In the genomic region with DNA sequence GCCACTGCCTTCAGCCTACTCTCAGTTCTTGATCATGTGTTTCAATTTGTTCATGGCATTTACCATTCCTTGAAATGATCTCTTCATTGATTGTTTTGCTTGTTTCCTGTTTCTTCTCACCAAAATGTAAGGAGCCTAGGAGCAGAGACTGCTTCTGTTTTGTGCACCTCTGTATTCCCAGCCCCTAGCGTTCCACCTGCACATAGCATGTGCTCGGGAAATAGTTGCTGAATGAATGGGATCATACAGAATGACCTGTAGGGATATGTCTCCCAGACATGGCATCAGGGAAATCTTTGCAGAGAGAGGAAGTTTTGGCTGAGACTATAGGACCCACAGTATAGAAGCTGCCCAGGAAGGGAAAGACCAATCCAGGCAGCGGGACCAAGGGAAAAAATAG, we compare ENCODE assay signal across 2 cellular contexts.
TF ChIP-seq lines count a peak whose summit lies in the region.

No MANE protein-coding gene starts in this region.

TF ChIP-seq in GM23338, 12 proteins besides CTCF, POLR2A, EP300 and RAD21 (continues in another document):
- TF ChIP-seq STAT1 (IDR thresholded peaks at IDR 0.05; ENCODE audit: unreplicated experiment) (no peak), JUNB (IDR thresholded peaks at IDR 0.05; ENCODE audit: unreplicated experiment) (no peak), EZH2 (IDR thresholded peaks at IDR 0.05; ENCODE audit: low read depth, unreplicated experiment) (no peak), EZH2phosphoT487 (IDR thresholded peaks at IDR 0.05; ENCODE audit: unreplicated experiment) (no peak), ZNF331 (CRISPR knock-in tag; IDR thresholded peaks at IDR 0.05; ENCODE audit: low read depth) (no peak), POLR2AphosphoS5 (IDR thresholded peaks at IDR 0.05; ENCODE audit: low read depth) (no peak), REST (IDR thresholded peaks at IDR 0.05; ENCODE audit: unreplicated experiment) (no peak), NANOG (IDR thresholded peaks at IDR 0.05; ENCODE audit: borderline replicate concordance) (no peak), ZNF114 (CRISPR knock-in tag; IDR thresholded peaks at IDR 0.05) (no peak), CREB1 (CRISPR knock-in tag; IDR thresholded peaks at IDR 0.05; ENCODE audit: low read depth) (no peak)
- TF ChIP-seq, protein P1, sequence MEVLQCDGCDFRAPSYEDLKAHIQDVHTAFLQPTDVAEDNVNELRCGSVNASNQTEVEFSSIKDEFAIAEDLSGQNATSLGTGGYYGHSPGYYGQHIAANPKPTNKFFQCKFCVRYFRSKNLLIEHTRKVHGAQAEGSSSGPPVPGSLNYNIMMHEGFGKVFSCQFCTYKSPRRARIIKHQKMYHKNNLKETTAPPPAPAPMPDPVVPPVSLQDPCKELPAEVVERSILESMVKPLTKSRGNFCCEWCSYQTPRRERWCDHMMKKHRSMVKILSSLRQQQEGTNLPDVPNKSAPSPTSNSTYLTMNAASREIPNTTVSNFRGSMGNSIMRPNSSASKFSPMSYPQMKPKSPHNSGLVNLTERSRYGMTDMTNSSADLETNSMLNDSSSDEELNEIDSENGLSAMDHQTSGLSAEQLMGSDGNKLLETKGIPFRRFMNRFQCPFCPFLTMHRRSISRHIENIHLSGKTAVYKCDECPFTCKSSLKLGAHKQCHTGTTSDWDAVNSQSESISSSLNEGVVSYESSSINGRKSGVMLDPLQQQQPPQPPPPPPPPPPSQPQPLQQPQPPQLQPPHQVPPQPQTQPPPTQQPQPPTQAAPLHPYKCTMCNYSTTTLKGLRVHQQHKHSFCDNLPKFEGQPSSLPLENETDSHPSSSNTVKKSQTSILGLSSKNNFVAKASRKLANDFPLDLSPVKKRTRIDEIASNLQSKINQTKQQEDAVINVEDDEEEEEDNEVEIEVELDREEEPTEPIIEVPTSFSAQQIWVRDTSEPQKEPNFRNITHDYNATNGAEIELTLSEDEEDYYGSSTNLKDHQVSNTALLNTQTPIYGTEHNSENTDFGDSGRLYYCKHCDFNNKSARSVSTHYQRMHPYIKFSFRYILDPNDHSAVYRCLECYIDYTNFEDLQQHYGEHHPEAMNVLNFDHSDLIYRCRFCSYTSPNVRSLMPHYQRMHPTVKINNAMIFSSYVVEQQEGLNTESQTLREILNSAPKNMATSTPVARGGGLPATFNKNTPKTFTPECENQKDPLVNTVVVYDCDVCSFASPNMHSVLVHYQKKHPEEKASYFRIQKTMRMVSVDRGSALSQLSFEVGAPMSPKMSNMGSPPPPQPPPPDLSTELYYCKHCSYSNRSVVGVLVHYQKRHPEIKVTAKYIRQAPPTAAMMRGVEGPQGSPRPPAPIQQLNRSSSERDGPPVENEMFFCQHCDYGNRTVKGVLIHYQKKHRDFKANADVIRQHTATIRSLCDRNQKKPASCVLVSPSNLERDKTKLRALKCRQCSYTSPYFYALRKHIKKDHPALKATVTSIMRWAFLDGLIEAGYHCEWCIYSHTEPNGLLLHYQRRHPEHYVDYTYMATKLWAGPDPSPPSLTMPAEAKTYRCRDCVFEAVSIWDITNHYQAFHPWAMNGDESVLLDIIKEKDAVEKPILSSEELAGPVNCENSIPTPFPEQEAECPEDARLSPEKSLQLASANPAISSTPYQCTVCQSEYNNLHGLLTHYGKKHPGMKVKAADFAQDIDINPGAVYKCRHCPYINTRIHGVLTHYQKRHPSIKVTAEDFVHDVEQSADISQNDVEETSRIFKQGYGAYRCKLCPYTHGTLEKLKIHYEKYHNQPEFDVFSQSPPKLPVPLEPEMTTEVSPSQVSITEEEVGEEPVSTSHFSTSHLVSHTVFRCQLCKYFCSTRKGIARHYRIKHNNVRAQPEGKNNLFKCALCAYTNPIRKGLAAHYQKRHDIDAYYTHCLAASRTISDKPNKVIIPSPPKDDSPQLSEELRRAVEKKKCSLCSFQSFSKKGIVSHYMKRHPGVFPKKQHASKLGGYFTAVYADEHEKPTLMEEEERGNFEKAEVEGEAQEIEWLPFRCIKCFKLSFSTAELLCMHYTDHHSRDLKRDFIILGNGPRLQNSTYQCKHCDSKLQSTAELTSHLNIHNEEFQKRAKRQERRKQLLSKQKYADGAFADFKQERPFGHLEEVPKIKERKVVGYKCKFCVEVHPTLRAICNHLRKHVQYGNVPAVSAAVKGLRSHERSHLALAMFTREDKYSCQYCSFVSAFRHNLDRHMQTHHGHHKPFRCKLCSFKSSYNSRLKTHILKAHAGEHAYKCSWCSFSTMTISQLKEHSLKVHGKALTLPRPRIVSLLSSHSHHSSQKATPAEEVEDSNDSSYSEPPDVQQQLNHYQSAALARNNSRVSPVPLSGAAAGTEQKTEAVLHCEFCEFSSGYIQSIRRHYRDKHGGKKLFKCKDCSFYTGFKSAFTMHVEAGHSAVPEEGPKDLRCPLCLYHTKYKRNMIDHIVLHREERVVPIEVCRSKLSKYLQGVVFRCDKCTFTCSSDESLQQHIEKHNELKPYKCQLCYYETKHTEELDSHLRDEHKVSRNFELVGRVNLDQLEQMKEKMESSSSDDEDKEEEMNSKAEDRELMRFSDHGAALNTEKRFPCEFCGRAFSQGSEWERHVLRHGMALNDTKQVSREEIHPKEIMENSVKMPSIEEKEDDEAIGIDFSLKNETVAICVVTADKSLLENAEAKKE (CRISPR knock-in tag; IDR thresholded peaks at IDR 0.05), result no peak

TF ChIP-seq in H1, 55 proteins besides CTCF, POLR2A, EP300 and RAD21:
- TF ChIP-seq BCL11A (IDR thresholded peaks at IDR 0.05; ENCODE audit: low read depth in 2 of 2, low read length in 2 of 2), result no peak
